Comparison of ENCODE assay signal across 23 cellular contexts in the genomic region with DNA sequence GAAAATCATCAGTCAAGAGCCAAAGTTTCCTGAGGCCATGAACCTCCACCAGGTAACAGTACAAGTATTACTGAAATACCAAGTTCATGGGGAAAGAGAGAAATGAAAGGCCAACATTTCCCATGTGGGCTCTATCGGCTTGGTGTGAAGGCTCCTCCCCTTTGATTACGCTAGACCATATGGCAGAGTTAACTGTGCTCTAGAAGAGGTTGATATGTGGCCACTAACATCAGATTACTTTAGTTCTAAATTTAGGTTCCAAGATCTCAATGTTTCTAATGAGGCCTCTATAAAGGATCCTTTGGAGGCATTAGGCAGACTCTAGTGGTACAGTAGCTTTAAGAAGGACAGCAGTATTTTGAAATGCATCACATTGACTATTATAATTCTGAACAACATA.
"Had no signal": no experiment of that assay in that cellular context is flagged by ENCODE, and none has a peak within 500 bp of the region (broad histone marks: within the 10 kb centered on the region; RNA-seq: fewer than 3 reads in every experiment).

No MANE protein-coding gene starts in this region.

- H3K27ac ChIP-seq: left lung, neutrophil, right lobe of liver, stomach, thoracic aorta, tibial nerve, upper lobe of left lung had no signal

- H3K4me1 Mint-ChIP-seq: stimulated activated effector memory CD8-positive, alpha-beta T cell treated with anti-CD3 and anti-CD28 coated beads, Interleukin-12 subunit alpha, Interleukin-12 subunit beta, amount 100 ng/mL, for 72 hours had no signal

- H3K4me3 Mint-ChIP-seq: mesothelial cell of epicardium; naive B cell; natural killer cell treated with Interleukin-12 subunit alpha and Interleukin-12 subunit beta and Interleukin-15 and Interleukin-18, amount 100 ng/mL, for 72 hours; neural crest cell; stimulated activated effector memory CD8-positive, alpha-beta T cell treated with anti-CD3 and anti-CD28 coated beads, Interleukin-12 subunit alpha, Interleukin-12 subunit beta, amount 100 ng/mL, for 72 hours had no signal

- ATAC-seq: left cardiac atrium; left lung; mucosa of descending colon; natural killer cell treated with Interleukin-12 subunit alpha and Interleukin-12 subunit beta and Interleukin-15 and Interleukin-18, amount 100 ng/mL, for 72 hours; pancreas; right lobe of liver; stimulated activated effector memory CD8-positive, alpha-beta T cell treated with anti-CD3 and anti-CD28 coated beads, Interleukin-12 subunit alpha, Interleukin-12 subunit beta, amount 100 ng/mL, for 72 hours had no signal

- DNase-seq: cortex of kidney; effector CD4-positive, alpha-beta T cell; left cardiac atrium; left lung; mesenchymal stem cell; mucosa of descending colon; naive B cell; pancreas; right lobe of liver; small intestine; stimulated activated CD4-positive, alpha-beta T cell treated with anti-CD3 and anti-CD28 coated beads, Interleukin-12 subunit alpha, Interleukin-12 subunit beta, amount 100 ng/mL, for 4 hours; stimulated activated CD4-positive, alpha-beta T cell treated with anti-CD3 and anti-CD28 coated beads, Interleukin-1b, Interleukin-23, amount 100 ng/mL, for 48 hours; stimulated activated CD4-positive, alpha-beta T cell treated with anti-CD3 and anti-CD28 coated beads, Interleukin-4, amount 100 ng/mL, for 24 hours; stimulated activated naive CD4-positive, alpha-beta T cell treated with Interleukin-2 at 50 U/mL for 16 hours; stomach; upper lobe of left lung had no signal

- H3K27me3 ChIP-seq: left lung, neutrophil, pancreas, right lobe of liver, stomach, tibial nerve, upper lobe of left lung had no signal

- H3K4me3 ChIP-seq: left lung, mucosa of descending colon, pancreas, right lobe of liver, stomach, thoracic aorta, tibial nerve, upper lobe of left lung had no signal

- H3K27ac Mint-ChIP-seq: mesothelial cell of epicardium; naive B cell; natural killer cell treated with Interleukin-12 subunit alpha and Interleukin-12 subunit beta and Interleukin-15 and Interleukin-18, amount 100 ng/mL, for 72 hours; stimulated activated effector memory CD8-positive, alpha-beta T cell treated with anti-CD3 and anti-CD28 coated beads, Interleukin-12 subunit alpha, Interleukin-12 subunit beta, amount 100 ng/mL, for 72 hours had no signal

- H3K9me3 ChIP-seq: left lung, mucosa of descending colon, neutrophil, pancreas, right lobe of liver, stomach, thoracic aorta, tibial nerve, upper lobe of left lung had no signal

- H3K36me3 Mint-ChIP-seq: mesothelial cell of epicardium; naive B cell; natural killer cell treated with Interleukin-12 subunit alpha and Interleukin-12 subunit beta and Interleukin-15 and Interleukin-18, amount 100 ng/mL, for 72 hours; stimulated activated effector memory CD8-positive, alpha-beta T cell treated with anti-CD3 and anti-CD28 coated beads, Interleukin-12 subunit alpha, Interleukin-12 subunit beta, amount 100 ng/mL, for 72 hours had no signal

- H3K9me3 Mint-ChIP-seq: mesothelial cell of epicardium; natural killer cell treated with Interleukin-12 subunit alpha and Interleukin-12 subunit beta and Interleukin-15 and Interleukin-18, amount 100 ng/mL, for 72 hours had no signal
